ENCODE assay signal across 3 cellular contexts in genomic region chr11:27471067-27471587, GRCh38.
A peak's percentile ranks its signal among the peaks of the same experiment; 100 is the strongest.
TF ChIP-seq lines count a peak whose summit lies in the region.

No MANE protein-coding gene starts in this region.

TF ChIP-seq in HEK293, 187 proteins besides CTCF, POLR2A, EP300 and RAD21 (continues in another document):
- TF ChIP-seq SP2 (tag by site-specific recombination; IDR thresholded peaks at IDR 0.05) (no peak), ZNF121 (tag by site-specific recombination; IDR thresholded peaks at IDR 0.05) (no peak), ZNF426 (tag by site-specific recombination; IDR thresholded peaks at IDR 0.05) (no peak), ZBTB20 (tag by site-specific recombination; IDR thresholded peaks at IDR 0.05) (0 out of 2 replicates have a peak, but pooled peaks have one; percentile 55), ZFP69B (tag by site-specific recombination; IDR thresholded peaks at IDR 0.05) (no peak), ZSCAN16 (tag by site-specific recombination; IDR thresholded peaks at IDR 0.05) (no peak), ZBTB48 (tag by site-specific recombination; IDR thresholded peaks at IDR 0.05) (peak; percentile 73; the same call in 1 of the 2 replicates), ZNF394 (tag by site-specific recombination; IDR thresholded peaks at IDR 0.05; ENCODE audit: borderline replicate concordance) (no peak), KLF9 (tag by site-specific recombination; IDR thresholded peaks at IDR 0.05; ENCODE audit: low read depth) (no peak), ZNF174 (tag by site-specific recombination; IDR thresholded peaks at IDR 0.05) (no peak), ZNF707 (tag by site-specific recombination; IDR thresholded peaks at IDR 0.05) (no peak), ZNF645 (tag by site-specific recombination; IDR thresholded peaks at IDR 0.05) (no peak), ZNF624 (tag by site-specific recombination; IDR thresholded peaks at IDR 0.05) (no peak), ZNF560 (tag by site-specific recombination; IDR thresholded peaks at IDR 0.05; ENCODE audit: borderline replicate concordance) (no peak), ZNF146 (tag by site-specific recombination; IDR thresholded peaks at IDR 0.05) (no peak), ZNF280C (tag by site-specific recombination; IDR thresholded peaks at IDR 0.05) (no peak), ZNF513 (tag by site-specific recombination; IDR thresholded peaks at IDR 0.05) (no peak), TCF7L2 (IDR thresholded peaks at IDR 0.05; ENCODE audit: borderline replicate concordance, low read depth, low read length) (no peak), ZNF169 (tag by site-specific recombination; IDR thresholded peaks at IDR 0.05) (no peak), ZNF266 (tag by site-specific recombination; IDR thresholded peaks at IDR 0.05; ENCODE audit: low read depth) (no peak), TRIM28 (IDR thresholded peaks at IDR 0.05; ENCODE audit: borderline replicate concordance, low read length) (0 out of 2 replicates have a peak, but pooled peaks have one; percentile 24)

TF ChIP-seq in GM12878, 131 proteins besides CTCF, POLR2A, EP300 and RAD21 (continued from another document):
- no peak for TF ChIP-seq BCL3 (IDR thresholded peaks at IDR 0.05; ENCODE audit: borderline replicate concordance, insufficient read depth, low read depth, low read length, poor library complexity, severe bottlenecking)
- TF ChIP-seq BCLAF1 (IDR thresholded peaks at IDR 0.05): no peak
- no peak for TF ChIP-seq HSF1 (IDR thresholded peaks at IDR 0.05; ENCODE audit: low read depth, low read length)
- no peak for TF ChIP-seq IRF4 (IDR thresholded peaks at IDR 0.05; ENCODE audit: low read depth, low read length)
- no peak for TF ChIP-seq IKZF1 (conservative IDR thresholded peaks at IDR 0.05)
- no peak for TF ChIP-seq ZZZ3 (IDR thresholded peaks at IDR 0.05; ENCODE audit: control insufficient read depth, insufficient read length, low read depth)
- TF ChIP-seq SREBF1 (IDR thresholded peaks at IDR 0.05; ENCODE audit: low read length): no peak
- no peak for TF ChIP-seq FOXK2 (IDR thresholded peaks at IDR 0.05)
- no peak for TF ChIP-seq NKRF (conservative IDR thresholded peaks at IDR 0.05)
- no peak for TF ChIP-seq POLR2AphosphoS5 (IDR thresholded peaks at IDR 0.05; ENCODE audit: low read length)
- TF ChIP-seq PBX3 (IDR thresholded peaks at IDR 0.05; ENCODE audit: insufficient replicate concordance, low read depth, low read length): no peak
- no peak for TF ChIP-seq SUZ12 (IDR thresholded peaks at IDR 0.05; ENCODE audit: unreplicated experiment)
- TF ChIP-seq RFX5 (IDR thresholded peaks at IDR 0.05; ENCODE audit: low read depth, low read length): no peak

TF ChIP-seq in liver, 16 proteins besides CTCF, POLR2A, EP300 and RAD21 (continued from another document):
- TF ChIP-seq SP1 (IDR thresholded peaks at IDR 0.05) (no peak), EGR1 (IDR thresholded peaks at IDR 0.05; ENCODE audit: low read depth in 2 of 2) (no peak), NR2F2 (IDR thresholded peaks at IDR 0.05) (no peak), TAF1 (conservative IDR thresholded peaks at IDR 0.05) (no peak), ZBTB33 (IDR thresholded peaks at IDR 0.05) (no peak), ATF3 (IDR thresholded peaks at IDR 0.05) (no peak), HNF4G (IDR thresholded peaks at IDR 0.05) (no peak), GABPA (IDR thresholded peaks at IDR 0.05 in 1 of 2, conservative IDR thresholded peaks at IDR 0.05 in 1 of 2) (no peak), REST (IDR thresholded peaks at IDR 0.05) (no peak), FOXA1 (IDR thresholded peaks at IDR 0.05) (no peak), FOXA2 (IDR thresholded peaks at IDR 0.05) (no peak), HNF4A (conservative IDR thresholded peaks at IDR 0.05) (no peak), MAX (IDR thresholded peaks at IDR 0.05) (no peak), YY1 (IDR thresholded peaks at IDR 0.05) (no peak), RXRA (IDR thresholded peaks at IDR 0.05) (no peak)
